8 cellular contexts compared by ENCODE assay signal in genomic region chr6:11317885-11318771, GRCh38.
DNase-seq lines count a peak whose midpoint lies in the region; ATAC-seq, FAIRE-seq and TF ChIP-seq lines count a peak whose summit lies in the region.

No MANE protein-coding gene starts in this region.

- intact Hi-C loops in Right ventricle myocardium superior (cut with DNase I) = no loop called here

- no peak for TF ChIP-seq POLR2A in GM18505 (IDR thresholded peaks at IDR 0.05; ENCODE audit: borderline replicate concordance, extremely low read depth, insufficient read depth, insufficient read length)

- no peak for FAIRE-seq in urothelium cell line (lab: Jason Lieb, UNC)

- ATAC-seq in activated T-helper 17 cell treated with anti-CD3 and anti-CD28 coated beads, Interleukin-2, amount 50 U/mL, for 72 hours (replicated peaks) = peak; percentile 93
- ATAC-seq in Right ventricle myocardium superior (ENCODE audit: poor library complexity) (peak; percentile 57), GM18505 (IDR thresholded peaks at IDR 0.05; ENCODE audit: unreplicated experiment) (no peak)

- H3K4me3 Mint-ChIP-seq in activated T-helper 17 cell treated with anti-CD3 and anti-CD28 coated beads, Interleukin-2, amount 50 U/mL, for 72 hours = peak overlapping the region; percentile 56

- H3K4me1 Mint-ChIP-seq in activated T-helper 17 cell treated with anti-CD3 and anti-CD28 coated beads, Interleukin-2, amount 50 U/mL, for 72 hours = peaks cover 37% of the 10 kb centered on the region

- H3K27me3 Mint-ChIP-seq in activated T-helper 17 cell treated with anti-CD3 and anti-CD28 coated beads, Interleukin-2, amount 50 U/mL, for 72 hours = no peaks in the 10 kb centered on the region

- peak; percentile 80 for DNase-seq in COLO829 (ENCODE audit: low spot score)
- DNase-seq in GOT3 (lab: John Stamatoyannopoulos, UW) = peak; percentile 21
- peak; percentile 7 for DNase-seq in NCI-H748 treated with DMSO at 0.1 percent for 48 hours (lab: John Stamatoyannopoulos, UW)
- DNase-seq in Right ventricle myocardium superior = no peak
- DNase-seq in pulmonary artery endothelial cell (ENCODE audit: low read depth, low spot score) = peak; percentile 99
- DNase-seq in urothelium cell line (ENCODE audit: low spot score) = peak; percentile 84

- H3K27ac Mint-ChIP-seq in activated T-helper 17 cell treated with anti-CD3 and anti-CD28 coated beads, Interleukin-2, amount 50 U/mL, for 72 hours = peak overlapping the region; percentile 75

- H3K9me3 Mint-ChIP-seq in activated T-helper 17 cell treated with anti-CD3 and anti-CD28 coated beads, Interleukin-2, amount 50 U/mL, for 72 hours = peaks cover under 1% of the 10 kb centered on the region

- H3K36me3 Mint-ChIP-seq in activated T-helper 17 cell treated with anti-CD3 and anti-CD28 coated beads, Interleukin-2, amount 50 U/mL, for 72 hours (ENCODE audit: low read depth) = peaks cover 48% of the 10 kb centered on the region
